In the genomic region with DNA sequence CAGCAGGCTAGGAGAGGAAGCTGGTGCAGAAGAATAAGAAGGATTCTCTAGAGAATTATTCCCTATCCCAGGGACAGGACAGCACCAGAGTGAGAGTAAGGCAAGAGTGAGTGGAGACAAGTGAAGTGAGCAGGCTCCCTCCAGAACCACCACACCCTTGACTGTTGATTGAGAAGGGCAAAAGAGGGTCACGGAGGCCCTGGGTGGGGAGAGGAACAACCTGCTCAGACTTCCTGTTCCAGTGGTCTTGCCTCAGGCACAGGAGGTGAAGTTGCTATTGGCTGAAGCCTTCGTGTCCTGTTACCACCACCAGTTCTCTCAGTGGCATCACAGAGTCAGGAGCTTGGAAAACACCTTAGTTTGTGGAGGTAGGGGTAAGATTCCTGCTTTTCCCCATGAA, we compare ENCODE assay signal across 16 cellular contexts. TPM values are rescaled to one million over a fixed set of nuclear protein-coding genes. Genes with fewer than 3 reads are reported as not detected.
DNase-seq lines count a peak whose midpoint lies in the region; ATAC-seq, FAIRE-seq and TF ChIP-seq lines count a peak whose summit lies in the region.
"Had no signal": no experiment of that assay in that cellular context is flagged by ENCODE, and none has a peak within 500 bp of the region (broad histone marks: within the 10 kb centered on the region; RNA-seq: fewer than 3 reads in every experiment).

No MANE protein-coding gene starts in this region.

- H3K27ac ChIP-seq in breast epithelium, result peak overlapping the region; percentile 17 to 35
- H3K27ac ChIP-seq: epithelial cell of prostate, parathyroid adenoma, skin epidermis had no signal

- CTCF ChIA-PET in MCF 10A (lab: Yijun Ruan, JAX), result interaction anchor here (0.7 to 1.0 kb wide), 2 partner anchors 9 to 11 kb away, joined by 3 to 4 read pairs; no protein-coding TSS in a partner anchor

- H3K4me1 ChIP-seq in breast epithelium, result no peaks in the 10 kb centered on the region
- H3K4me1 ChIP-seq: parathyroid adenoma had no signal

- DNase-seq in breast epithelium (ENCODE audit: low spot score in 2 of 2), result no peak
- DNase-seq in MCF 10A (ENCODE audit: unreplicated experiment), result no peak
- DNase-seq in T-helper 17 cell, result no peak
- peak; percentile 59 for DNase-seq in ureter (ENCODE audit: low spot score)
- no peak for DNase-seq in frontal cortex (ENCODE audit: low spot score in 2 of 2)
- no peak for DNase-seq in OCI-M2 (lab: John Stamatoyannopoulos, UW; ENCODE audit: unreplicated experiment)
- DNase-seq in NCI-H128 (lab: John Stamatoyannopoulos, UW; ENCODE audit: unreplicated experiment), result no peak
- DNase-seq: DMS79 treated with DMSO at 0.1 percent for 48 hours, glutamatergic neuron, islet precursor cell, NCI-H1436 treated with DMSO at 0.1 percent for 48 hours, NCI-H524 had no signal

- H3K4me3 Mint-ChIP-seq in MCF 10A (ENCODE audit: unreplicated experiment) (no peak overlapping the region), T-helper 17 cell (no peak overlapping the region)

- no TSS peak for BruUV-seq in MCF 10A (replicated peaks; lab: Mats Ljungman, UMichigan)

- H3K27me3 ChIP-seq in breast epithelium, result no peaks in the 10 kb centered on the region

- H3K27me3 Mint-ChIP-seq in MCF 10A (ENCODE audit: insufficient read depth, unreplicated experiment) (no peaks in the 10 kb centered on the region), T-helper 17 cell (no peaks in the 10 kb centered on the region)

- H3K4me1 Mint-ChIP-seq in MCF 10A (ENCODE audit: insufficient read depth, unreplicated experiment) (peaks cover under 1% of the 10 kb centered on the region), T-helper 17 cell (peaks cover 31% of the 10 kb centered on the region)

- no peak for TF ChIP-seq CTCF in breast epithelium (IDR thresholded peaks at IDR 0.05)
- no peak for TF ChIP-seq CTCF in MCF 10A (IDR thresholded peaks at IDR 0.05; ENCODE audit: unreplicated experiment)

- H3K9me3 ChIP-seq in breast epithelium (no peaks in the 10 kb centered on the region), T-helper 17 cell (ENCODE audit: control insufficient read depth, low read length, poor library complexity, severe bottlenecking) (no peaks in the 10 kb centered on the region)

- no peaks in the 10 kb centered on the region for H3K36me3 ChIP-seq in breast epithelium

- no peak overlapping the region for H3K4me3 ChIP-seq in breast epithelium
- H3K4me3 ChIP-seq: skin epidermis had no signal

- H3K27ac Mint-ChIP-seq in MCF 10A (ENCODE audit: low read depth, unreplicated experiment), result no peak overlapping the region
- peak overlapping the region; percentile 62 for H3K27ac Mint-ChIP-seq in T-helper 17 cell

- no peak for FAIRE-seq in frontal cortex (lab: Jason Lieb, UNC)

- no peaks in the 10 kb centered on the region for H3K36me3 Mint-ChIP-seq in MCF 10A (ENCODE audit: insufficient read depth, unreplicated experiment)
- H3K36me3 Mint-ChIP-seq in T-helper 17 cell (ENCODE audit: low read depth), result no peaks in the 10 kb centered on the region

- ATAC-seq in T-helper 17 cell, result peak; percentile 65
- peak; percentile 85 for ATAC-seq in esophagus mucosa

- POLR2A ChIA-PET in MCF 10A (lab: Yijun Ruan, JAX), result interaction anchor here (0.9 kb wide), 1 partner anchor 9 kb away, joined by 3 read pairs; no protein-coding TSS in a partner anchor

- H3K9me3 Mint-ChIP-seq in MCF 10A (ENCODE audit: unreplicated experiment), result no peaks in the 10 kb centered on the region

- TF ChIP-seq POLR2A in breast epithelium (IDR thresholded peaks at IDR 0.05), result no peak

- intact Hi-C loops in breast epithelium (cut with DNase I; ENCODE audit: low total_unique reads), result no loop called here
- intact Hi-C loops in MCF 10A (cut with micrococcal nuclease), result no loop called here

RNA-seq across cellular contexts. Expression of gene CCDC89, which starts 51.7 kb away (rescaled TPM):
- total RNA-seq in breast epithelium, result 1 to 10 TPM; 1.6 to 2.6 (median 2.6) TPM
- total RNA-seq in MCF 10A (2022), result not detected in 2 replicates
- under 1 TPM; 0.27 to 0.47 TPM for total RNA-seq in T-helper 17 cell
- total RNA-seq in esophagus mucosa, result 0.12 TPM
- 2.5 TPM for total RNA-seq in ureter
- total RNA-seq in frontal cortex, result 0.41 TPM
